11 cellular contexts compared by ENCODE assay signal in genomic region chr15:99003317-99003716, GRCh38. TPM values are rescaled to one million over a fixed set of nuclear protein-coding genes. Genes with fewer than 3 reads are reported as not detected.
"Had no signal": no experiment of that assay in that cellular context is flagged by ENCODE, and none has a peak within 500 bp of the region (broad histone marks: within the 10 kb centered on the region; RNA-seq: fewer than 3 reads in every experiment).

No MANE protein-coding gene starts in this region.

RNA-seq across cellular contexts. Expression of gene PGPEP1L, which starts 4.3 kb away (rescaled TPM):
- total RNA-seq: activated CD4-positive, alpha-beta T cell treated with anti-CD3 and anti-CD28 coated beads, Interleukin-2, amount 10 ng/mL, durations not matched to agents 24 days and 14 days; activated CD8-positive, alpha-beta memory T cell treated with anti-CD3 and anti-CD28 coated beads for 36 hours; activated CD8-positive, alpha-beta T cell treated with anti-CD3 and anti-CD28 coated beads for 36 hours; activated naive CD8-positive, alpha-beta T cell treated with anti-CD3 and anti-CD28 coated beads for 36 hours; activated T-cell treated with anti-CD3 and anti-CD28 coated beads, Interleukin-2, amount 50 U/mL, for 72 hours; activated T-helper 17 cell treated with anti-CD3 and anti-CD28 coated beads, Interleukin-2, amount 50 U/mL, for 72 hours; cardiac muscle cell; chondrocyte; MCF 10A; T-helper 1 cell treated with Interleukin-12 subunit alpha and Interleukin-12 subunit beta and Interleukin-4 antibody, amounts not matched to agents 30 ng/mL and 1 ng/mL, for 36 hours; T-helper 2 cell treated with Interferon-gamma antibody and Interleukin-4, amounts not matched to agents 100 ng/mL and 5 ng/mL, for 36 hours had no signal
